In the genomic region with DNA sequence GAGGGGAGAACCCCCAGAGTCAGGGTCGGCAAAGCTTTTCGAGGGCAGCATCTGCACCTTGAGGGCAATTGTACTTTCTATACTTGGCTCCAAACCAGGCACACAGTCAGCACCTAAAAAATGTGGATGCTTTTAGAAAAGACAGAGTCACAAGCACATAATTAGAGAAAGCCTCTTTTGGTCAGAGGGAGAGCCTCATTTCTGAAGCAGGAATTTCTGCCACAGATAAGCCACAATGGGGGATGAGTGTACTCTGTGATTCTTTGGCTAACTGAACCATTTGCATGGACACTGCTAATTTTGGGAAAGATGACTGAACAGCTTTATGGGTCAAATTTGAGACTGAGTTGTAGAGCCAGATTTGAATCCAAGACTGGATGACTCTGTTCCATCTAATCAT, we compare ENCODE assay signal across 25 cellular contexts.
DNase-seq lines count a peak whose midpoint lies in the region; ATAC-seq and TF ChIP-seq lines count a peak whose summit lies in the region.
"Had no signal": no experiment of that assay in that cellular context is flagged by ENCODE, and none has a peak within 500 bp of the region (broad histone marks: within the 10 kb centered on the region; RNA-seq: fewer than 3 reads in every experiment).

No MANE protein-coding gene starts in this region.

- no peak overlapping the region for H3K27ac Mint-ChIP-seq in activated naive CD4-positive, alpha-beta T cell treated with anti-CD3 and anti-CD28 coated beads for 36 hours
- H3K27ac Mint-ChIP-seq in stimulated activated naive CD8-positive, alpha-beta T cell treated with anti-CD3 and anti-CD28 coated beads, Interleukin-15, amount 100 ng/mL, for 72 hours, result no peak overlapping the region
- H3K27ac Mint-ChIP-seq: activated naive CD8-positive, alpha-beta T cell treated with anti-CD3 and anti-CD28 coated beads, Interleukin-2, amount 10 ng/mL, durations not matched to agents 7 days and 5 days; activated T-helper 17 cell treated with anti-CD3 and anti-CD28 coated beads, Interleukin-2, amount 50 U/mL, for 72 hours; B cell had no signal

- peaks cover 35% of the 10 kb centered on the region for H3K4me1 ChIP-seq in osteoblast (ENCODE audit: insufficient read depth, low read length)
- H3K4me1 ChIP-seq: breast epithelium, Caco-2 had no signal

- DNase-seq in EH (ENCODE audit: low read depth) (peak; percentile 92), NCI-H226 (peak; percentile 59), fibroblast of peridontal ligament (ENCODE audit: extremely low read depth) (peak; percentile 69), osteoblast (ENCODE audit: insufficient read length, low spot score, missing footprints) (no peak)
- no peak for DNase-seq in activated naive CD4-positive, alpha-beta T cell treated with anti-CD3 and anti-CD28 coated beads for 36 hours
- DNase-seq in stimulated activated naive CD8-positive, alpha-beta T cell treated with anti-CD3 and anti-CD28 coated beads, Interleukin-15, amount 100 ng/mL, for 72 hours, result no peak
- DNase-seq: activated CD4-positive, alpha-beta T cell treated with anti-CD3 and anti-CD28 coated beads, Interleukin-2, amount 50 U/mL, for 4 hours; activated CD8-positive, alpha-beta memory T cell treated with anti-CD3 and anti-CD28 coated beads, Interleukin-2, amount 50 U/mL, for 4 hours; activated naive CD8-positive, alpha-beta T cell treated with anti-CD3 and anti-CD28 coated beads, Interleukin-2, amount 10 ng/mL, durations not matched to agents 7 days and 5 days; Caco-2; dermis blood vessel endothelial cell; DND-41; NCI-H1417 treated with DMSO at 0.1 percent for 48 hours; NCI-H524; NK-92 treated with Interleukin-12 subunit alpha and Interleukin-12 subunit beta, amount 100 ng/mL, for 24 hours; stimulated activated CD4-positive, alpha-beta T cell treated with anti-CD3 and anti-CD28 coated beads, Interleukin-2, amount 100 ng/mL, for 48 hours; stimulated activated naive CD4-positive, alpha-beta T cell had no signal

- CTCF ChIA-PET in activated naive CD4-positive, alpha-beta T cell treated with anti-CD3 and anti-CD28 coated beads for 36 hours (lab: Charles Lee), result no interaction called here

- no peaks in the 10 kb centered on the region for H4K20me1 ChIP-seq in osteoblast (ENCODE audit: insufficient read depth, low read length)

- H3K36me3 Mint-ChIP-seq in activated naive CD4-positive, alpha-beta T cell treated with anti-CD3 and anti-CD28 coated beads for 36 hours (ENCODE audit: low read depth), result peaks cover 2% of the 10 kb centered on the region
- H3K36me3 Mint-ChIP-seq: activated naive CD8-positive, alpha-beta T cell treated with anti-CD3 and anti-CD28 coated beads, Interleukin-2, amount 10 ng/mL, durations not matched to agents 7 days and 5 days had no signal

- no peak for TF ChIP-seq CTCF in osteoblast (IDR thresholded peaks at IDR 0.05; ENCODE audit: extremely low read depth, low read depth, low read length)

- ATAC-seq in HG03039 (IDR thresholded peaks at IDR 0.05; ENCODE audit: unreplicated experiment) (no peak), GM21737 (IDR thresholded peaks at IDR 0.05; ENCODE audit: unreplicated experiment) (no peak)
- ATAC-seq in stimulated activated naive CD8-positive, alpha-beta T cell treated with anti-CD3 and anti-CD28 coated beads, Interleukin-15, amount 100 ng/mL, for 72 hours, result no peak
- ATAC-seq: activated T-helper 17 cell treated with anti-CD3 and anti-CD28 coated beads, Interleukin-2, amount 50 U/mL, for 72 hours; Panc1 had no signal

- no peaks in the 10 kb centered on the region for H3K4me1 Mint-ChIP-seq in activated naive CD4-positive, alpha-beta T cell treated with anti-CD3 and anti-CD28 coated beads for 36 hours (ENCODE audit: low read depth)
- no peaks in the 10 kb centered on the region for H3K4me1 Mint-ChIP-seq in stimulated activated naive CD8-positive, alpha-beta T cell treated with anti-CD3 and anti-CD28 coated beads, Interleukin-15, amount 100 ng/mL, for 72 hours
- H3K4me1 Mint-ChIP-seq: activated naive CD8-positive, alpha-beta T cell treated with anti-CD3 and anti-CD28 coated beads, Interleukin-2, amount 10 ng/mL, durations not matched to agents 7 days and 5 days; activated T-helper 17 cell treated with anti-CD3 and anti-CD28 coated beads, Interleukin-2, amount 50 U/mL, for 72 hours; B cell had no signal

- no peaks in the 10 kb centered on the region for H3K79me2 ChIP-seq in osteoblast (ENCODE audit: insufficient read depth, low read length)

- no peak overlapping the region for H3K4me3 ChIP-seq in osteoblast (ENCODE audit: insufficient read depth, low read length)
- H3K4me3 ChIP-seq: breast epithelium, skin epidermis had no signal

- no peak overlapping the region for H3K4me3 Mint-ChIP-seq in activated naive CD4-positive, alpha-beta T cell treated with anti-CD3 and anti-CD28 coated beads for 36 hours
- no peak overlapping the region for H3K4me3 Mint-ChIP-seq in stimulated activated naive CD8-positive, alpha-beta T cell treated with anti-CD3 and anti-CD28 coated beads, Interleukin-15, amount 100 ng/mL, for 72 hours
- H3K4me3 Mint-ChIP-seq: activated naive CD8-positive, alpha-beta T cell treated with anti-CD3 and anti-CD28 coated beads, Interleukin-2, amount 10 ng/mL, durations not matched to agents 7 days and 5 days; activated T-helper 17 cell treated with anti-CD3 and anti-CD28 coated beads, Interleukin-2, amount 50 U/mL, for 72 hours; B cell had no signal

- H3K27me3 ChIP-seq in osteoblast (ENCODE audit: insufficient read depth, low read length), result no peaks in the 10 kb centered on the region
- H3K27me3 ChIP-seq: breast epithelium had no signal

- H2AFZ ChIP-seq in osteoblast (ENCODE audit: low read length), result no peak overlapping the region

- intact Hi-C loops in activated naive CD4-positive, alpha-beta T cell treated with anti-CD3 and anti-CD28 coated beads for 36 hours (cut with micrococcal nuclease), result no loop called here

- no peak overlapping the region for H3K4me2 ChIP-seq in osteoblast (ENCODE audit: insufficient read depth, low read length)

- H3K27ac ChIP-seq in osteoblast (ENCODE audit: low read depth, low read length), result peak overlapping the region; percentile 56
- H3K27ac ChIP-seq: breast epithelium, VCaP had no signal

- no peaks in the 10 kb centered on the region for H3K36me3 ChIP-seq in osteoblast (ENCODE audit: insufficient read depth, low read length)
- H3K36me3 ChIP-seq: breast epithelium had no signal

- H3K9me3 ChIP-seq in osteoblast (ENCODE audit: low read depth, low read length), result no peaks in the 10 kb centered on the region
- H3K9me3 ChIP-seq: breast epithelium, Caco-2 had no signal

- no peaks in the 10 kb centered on the region for H3K9me3 Mint-ChIP-seq in activated naive CD4-positive, alpha-beta T cell treated with anti-CD3 and anti-CD28 coated beads for 36 hours
- no peaks in the 10 kb centered on the region for H3K9me3 Mint-ChIP-seq in stimulated activated naive CD8-positive, alpha-beta T cell treated with anti-CD3 and anti-CD28 coated beads, Interleukin-15, amount 100 ng/mL, for 72 hours
- H3K9me3 Mint-ChIP-seq: activated naive CD8-positive, alpha-beta T cell treated with anti-CD3 and anti-CD28 coated beads, Interleukin-2, amount 10 ng/mL, durations not matched to agents 7 days and 5 days; activated T-helper 17 cell treated with anti-CD3 and anti-CD28 coated beads, Interleukin-2, amount 50 U/mL, for 72 hours had no signal

- H3K27me3 Mint-ChIP-seq in activated naive CD4-positive, alpha-beta T cell treated with anti-CD3 and anti-CD28 coated beads for 36 hours (ENCODE audit: low read depth), result no peaks in the 10 kb centered on the region
- no peaks in the 10 kb centered on the region for H3K27me3 Mint-ChIP-seq in stimulated activated naive CD8-positive, alpha-beta T cell treated with anti-CD3 and anti-CD28 coated beads, Interleukin-15, amount 100 ng/mL, for 72 hours
- H3K27me3 Mint-ChIP-seq: activated naive CD8-positive, alpha-beta T cell treated with anti-CD3 and anti-CD28 coated beads, Interleukin-2, amount 10 ng/mL, durations not matched to agents 7 days and 5 days; activated T-helper 17 cell treated with anti-CD3 and anti-CD28 coated beads, Interleukin-2, amount 50 U/mL, for 72 hours; B cell had no signal

Comparison
In these comparisons a context has a peak if more than half of its experiments do, and no peak if none do; other contexts are left out.
1. DNase-seq: peak in EH (single experiment), NCI-H226 (single experiment) and fibroblast of peridontal ligament (single experiment); none in osteoblast (single experiment), activated naive CD4-positive, alpha-beta T cell treated with anti-CD3 and anti-CD28 coated beads for 36 hours (single experiment) and stimulated activated naive CD8-positive, alpha-beta T cell treated with anti-CD3 and anti-CD28 coated beads, Interleukin-15, amount 100 ng/mL, for 72 hours (0 of 2).